Comparison of ENCODE assay signal across 26 cellular contexts in the genomic region with DNA sequence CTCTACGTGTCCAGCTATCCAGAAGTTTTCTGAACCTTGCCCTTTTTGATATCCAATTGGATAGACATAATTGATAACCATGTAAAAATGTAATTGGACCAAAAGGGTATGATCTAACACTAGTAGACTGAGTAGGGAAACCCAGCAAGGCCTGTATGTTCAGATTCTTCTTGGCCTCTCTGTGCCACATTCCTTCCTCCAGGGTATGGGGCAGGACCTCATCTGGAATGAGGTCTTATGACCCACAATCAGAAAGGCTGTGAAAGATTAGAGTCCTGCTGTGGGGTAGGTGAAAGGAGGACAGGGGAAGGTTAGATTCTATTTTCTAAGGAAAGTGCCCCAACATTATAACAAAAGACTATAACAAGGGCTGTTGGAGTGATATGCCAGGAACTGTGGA. TPM values are rescaled to one million over a fixed set of nuclear protein-coding genes. Genes with fewer than 3 reads are reported as not detected.
DNase-seq lines count a peak whose midpoint lies in the region; ATAC-seq, FAIRE-seq and TF ChIP-seq lines count a peak whose summit lies in the region.
"Had no signal": no experiment of that assay in that cellular context is flagged by ENCODE, and none has a peak within 500 bp of the region (broad histone marks: within the 10 kb centered on the region; RNA-seq: fewer than 3 reads in every experiment).

No MANE protein-coding gene starts in this region.

- in situ Hi-C loops in mammary epithelial cell (cut with MboI; ENCODE audit: low sequenced_read_pairs in 2 of 2): no loop called here

- H3K4me2 ChIP-seq in mammary epithelial cell (ENCODE audit: insufficient read depth, low read depth, low read length): no peak overlapping the region

- dilution Hi-C loops in mammary epithelial cell (cut with HindIII; ENCODE audit: low sequenced_read_pairs): no loop called here

- ATAC-seq in thoracic aorta (ENCODE audit: insufficient number of reproducible peaks, low FRiP score, low read depth): no peak
- no peak for ATAC-seq in GM21723 (IDR thresholded peaks at IDR 0.05; ENCODE audit: unreplicated experiment)
- ATAC-seq: GM12878; left colon; psoas muscle; stimulated activated naive CD8-positive, alpha-beta T cell treated with anti-CD3 and anti-CD28 coated beads, Interleukin-15, Interleukin-2, amounts not matched to agents 100 U/mL and 50 U/mL, for 24 hours had no signal

- peaks cover 3% of the 10 kb centered on the region for H3K36me3 ChIP-seq in mammary epithelial cell (ENCODE audit: insufficient read depth, low read length)
- peaks cover 7% of the 10 kb centered on the region for H3K36me3 ChIP-seq in thoracic aorta

- CTCF ChIA-PET in MCF 10A (lab: Yijun Ruan, JAX) (interaction anchor here (1.1 to 1.6 kb wide), 2 partner anchors 10 to 89 kb away, joined by 4 to 5 read pairs; no protein-coding TSS in a partner anchor), mammary epithelial cell (lab: Charles Lee; ENCODE audit: low non-redundant PET) (no interaction called here)

- no peaks in the 10 kb centered on the region for H3K27me3 Mint-ChIP-seq in MCF 10A (ENCODE audit: insufficient read depth, unreplicated experiment)
- H3K27me3 Mint-ChIP-seq: activated naive CD8-positive, alpha-beta T cell treated with anti-CD3 and anti-CD28 coated beads, Interleukin-2, amount 10 ng/mL, durations not matched to agents 7 days and 5 days; CD4-positive, alpha-beta T cell; IgD-negative memory B cell had no signal

- no peak overlapping the region for H3K4me3 ChIP-seq in mammary epithelial cell (replicated peaks in 1 of 3; ENCODE audit: insufficient read depth in 1 of 3, low read depth in 2 of 3, low read length in 3 of 3)
- H3K4me3 ChIP-seq in choroid plexus epithelial cell (ENCODE audit: low read depth, low read length): no peak overlapping the region
- no peak overlapping the region for H3K4me3 ChIP-seq in thoracic aorta
- H3K4me3 ChIP-seq: dorsolateral prefrontal cortex, GM12878, psoas muscle had no signal

- no peaks in the 10 kb centered on the region for H4K20me1 ChIP-seq in mammary epithelial cell (ENCODE audit: insufficient read depth, low read length)

- H2AFZ ChIP-seq in mammary epithelial cell (ENCODE audit: low read depth, low read length): no peak overlapping the region

- H3K9me3 ChIP-seq in mammary epithelial cell (replicated peaks; ENCODE audit: insufficient read depth, low read length) (no peaks in the 10 kb centered on the region), thoracic aorta (no peaks in the 10 kb centered on the region)
- H3K9me3 ChIP-seq: psoas muscle had no signal

- 91% methylated on average over 1 of the region's 1 CpG for WGBS in mammary epithelial cell (ENCODE audit: low coverage, missing lambda C conversion rate)

- H3K27me3 ChIP-seq in mammary epithelial cell (ENCODE audit: insufficient read depth, low read length): no peaks in the 10 kb centered on the region
- H3K27me3 ChIP-seq in thoracic aorta (replicated peaks; ENCODE audit: insufficient read depth): no peaks in the 10 kb centered on the region
- H3K27me3 ChIP-seq: dorsolateral prefrontal cortex had no signal

- no peaks in the 10 kb centered on the region for H3K4me1 Mint-ChIP-seq in MCF 10A (ENCODE audit: insufficient read depth, unreplicated experiment)
- H3K4me1 Mint-ChIP-seq: activated naive CD8-positive, alpha-beta T cell treated with anti-CD3 and anti-CD28 coated beads, Interleukin-2, amount 10 ng/mL, durations not matched to agents 7 days and 5 days had no signal

- peak overlapping the region; percentile 46 for H3K27ac Mint-ChIP-seq in MCF 10A (ENCODE audit: low read depth, unreplicated experiment)
- H3K27ac Mint-ChIP-seq: activated naive CD8-positive, alpha-beta T cell treated with anti-CD3 and anti-CD28 coated beads, Interleukin-2, amount 10 ng/mL, durations not matched to agents 7 days and 5 days; CD4-positive, alpha-beta T cell; IgD-negative memory B cell had no signal

- H3K9me3 Mint-ChIP-seq in MCF 10A (ENCODE audit: unreplicated experiment): no peaks in the 10 kb centered on the region
- H3K9me3 Mint-ChIP-seq: activated naive CD8-positive, alpha-beta T cell treated with anti-CD3 and anti-CD28 coated beads, Interleukin-2, amount 10 ng/mL, durations not matched to agents 7 days and 5 days; CD4-positive, alpha-beta T cell; IgD-negative memory B cell had no signal

- no peak overlapping the region for H3K4me3 Mint-ChIP-seq in MCF 10A (ENCODE audit: unreplicated experiment)
- H3K4me3 Mint-ChIP-seq: activated naive CD8-positive, alpha-beta T cell treated with anti-CD3 and anti-CD28 coated beads, Interleukin-2, amount 10 ng/mL, durations not matched to agents 7 days and 5 days; CD4-positive, alpha-beta T cell; IgD-negative memory B cell had no signal

- intact Hi-C loops in MCF 10A (cut with micrococcal nuclease) (loop anchor here (10.0 kb wide), 1 partner anchor 124 kb away; no protein-coding TSS in a partner anchor), mammary epithelial cell (cut with micrococcal nuclease) (no loop called here)

- FAIRE-seq in H54 (lab: Jason Lieb, UNC): no peak
- FAIRE-seq: astrocyte, D721Med, GM12878 had no signal

- no peak overlapping the region for H3K9ac ChIP-seq in mammary epithelial cell (ENCODE audit: insufficient read depth, low read length)

- TF ChIP-seq POLR2A in H54 (IDR thresholded peaks at IDR 0.05; ENCODE audit: low read depth, low read length): no peak

- no TSS peak for BruUV-seq in MCF 10A (replicated peaks; lab: Mats Ljungman, UMichigan)
- BruUV-seq in mammary epithelial cell (replicated peaks; lab: Mats Ljungman, UMichigan): no TSS peak

- H3K36me3 Mint-ChIP-seq in MCF 10A (ENCODE audit: insufficient read depth, unreplicated experiment): peaks cover 16% of the 10 kb centered on the region
- H3K36me3 Mint-ChIP-seq: activated naive CD8-positive, alpha-beta T cell treated with anti-CD3 and anti-CD28 coated beads, Interleukin-2, amount 10 ng/mL, durations not matched to agents 7 days and 5 days had no signal

- peaks cover 4% of the 10 kb centered on the region for H3K79me2 ChIP-seq in mammary epithelial cell (ENCODE audit: insufficient read depth, low read length)

- DNase-seq in MCF 10A (ENCODE audit: unreplicated experiment) (no peak), mammary epithelial cell (no peak), choroid plexus epithelial cell (ENCODE audit: low read depth) (no peak), islet precursor cell (peak; percentile 76), thoracic aorta (ENCODE audit: low spot score) (no peak), H54 (ENCODE audit: insufficient read length, low spot score) (no peak), kidney tubule cell (ENCODE audit: low spot score) (no peak)
- DNase-seq: activated CD8-positive, alpha-beta memory T cell treated with anti-CD3 and anti-CD28 coated beads for 24 hours; activated gamma-delta T cell; activated naive CD8-positive, alpha-beta T cell treated with anti-CD3 and anti-CD28 coated beads, Interleukin-2, amount 10 ng/mL, durations not matched to agents 7 days and 5 days; CD4-positive, alpha-beta T cell; dorsolateral prefrontal cortex; left colon; NCI-H1105; NCI-H187 treated with DMSO at 0.1 percent for 48 hours; psoas muscle; stimulated activated naive CD8-positive, alpha-beta T cell treated with anti-CD3 and anti-CD28 coated beads, Interleukin-15, Interleukin-2, amounts not matched to agents 100 U/mL and 50 U/mL, for 24 hours; T-helper 1 cell had no signal

- no peaks in the 10 kb centered on the region for H3K4me1 ChIP-seq in mammary epithelial cell (ENCODE audit: insufficient read depth, low read length)
- H3K4me1 ChIP-seq in thoracic aorta (ENCODE audit: control insufficient read depth in 1 of 2, low read depth in 2 of 2): peaks cover 6 to 52% of the 10 kb centered on the region in 2 donors
- H3K4me1 ChIP-seq: psoas muscle had no signal

- TF ChIP-seq CTCF in MCF 10A (IDR thresholded peaks at IDR 0.05; ENCODE audit: unreplicated experiment) (no peak), mammary epithelial cell (conservative IDR thresholded peaks at IDR 0.05 in 1 of 2, IDR thresholded peaks at IDR 0.05 in 1 of 2; ENCODE audit: extremely low read depth in 1 of 2, insufficient read depth in 1 of 2, low read depth in 1 of 2, low read length in 2 of 2) (peak in 1 of 2 donors; percentile 26), choroid plexus epithelial cell (conservative IDR thresholded peaks at IDR 0.05; ENCODE audit: low read depth, low read length) (peak; percentile 14), thoracic aorta (IDR thresholded peaks at IDR 0.05) (no peak)

- no peak overlapping the region for H3K27ac ChIP-seq in mammary epithelial cell (ENCODE audit: insufficient read depth, low read depth, low read length)
- H3K27ac ChIP-seq in thoracic aorta: peak overlapping the region; percentile 8 to 42
- H3K27ac ChIP-seq: 22Rv1, dorsolateral prefrontal cortex, psoas muscle had no signal

- POLR2A ChIA-PET in MCF 10A (lab: Yijun Ruan, JAX): no interaction called here

RNA-seq across cellular contexts. Expression of gene A2ML1, which starts 51.3 kb away (rescaled TPM):
- total RNA-seq in MCF 10A (2022): not detected in 2 replicates
- total RNA-seq in mammary epithelial cell: 10 to 100 TPM in 1 of 2 donors, 1 to 10 TPM in 1; 5.3 to 17.0 TPM
- polyA plus RNA-seq in mammary epithelial cell: 18.8 TPM
- polyA minus RNA-seq in mammary epithelial cell: 40.4 TPM
- total RNA-seq in thoracic aorta: under 1 TPM in 1 of 2 donors, not detected in 1; 0.27 TPM
- total RNA-seq: activated naive CD8-positive, alpha-beta T cell treated with anti-CD3 and anti-CD28 coated beads, Interleukin-2, amount 10 ng/mL, durations not matched to agents 7 days and 5 days; astrocyte; CD4-positive, alpha-beta T cell; Daoy; GM12878; left colon; mesenteric fat pad had no signal
- polyA plus RNA-seq: GM12878, IgD-negative memory B cell had no signal
